ENCODE assay signal across 14 cellular contexts in the genomic region with DNA sequence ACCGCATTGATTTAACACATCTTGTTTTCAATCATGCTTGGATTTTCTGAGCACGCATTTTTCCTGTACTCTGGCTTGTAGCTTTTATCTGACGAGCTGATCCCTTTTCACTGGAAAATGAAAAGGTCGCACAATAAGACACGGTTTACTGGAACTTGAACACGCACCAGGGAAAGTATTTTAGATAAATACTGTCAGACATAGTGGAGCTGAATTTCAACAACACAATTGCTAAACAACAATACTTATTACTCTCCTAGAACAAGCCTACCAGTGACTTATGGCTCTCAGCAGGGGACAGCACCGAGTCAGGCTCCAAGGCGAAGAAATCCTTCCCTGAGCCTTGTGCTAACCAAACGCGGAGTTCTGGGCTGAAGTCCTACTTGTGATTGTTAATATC.
DNase-seq lines count a peak whose midpoint lies in the region; ATAC-seq, FAIRE-seq and TF ChIP-seq lines count a peak whose summit lies in the region.
"Had no signal": no experiment of that assay in that cellular context is flagged by ENCODE, and none has a peak within 500 bp of the region (broad histone marks: within the 10 kb centered on the region; RNA-seq: fewer than 3 reads in every experiment).

No MANE protein-coding gene starts in this region.

- peaks cover 3% of the 10 kb centered on the region for H3K27me3 Mint-ChIP-seq in activated naive CD4-positive, alpha-beta T cell treated with anti-CD3 and anti-CD28 coated beads, Interleukin-2, amount 10 ng/mL, durations not matched to agents 7 days and 5 days

- no peak overlapping the region for H2AK5ac ChIP-seq in neuronal stem cell (ENCODE audit: low read depth, low read length)

- DNase-seq in GM19239 (ENCODE audit: insufficient read length, low spot score) = no peak
- DNase-seq in ascending aorta (ENCODE audit: low spot score in 2 of 2) = peak in 1 of 2 donors; percentile 68
- peak; percentile 27 for DNase-seq in left ventricle myocardium superior
- no peak for DNase-seq in thoracic aorta (ENCODE audit: low spot score)
- DNase-seq in neuronal stem cell (ENCODE audit: low spot score) = no peak
- no peak for DNase-seq in SKM-1 (lab: John Stamatoyannopoulos, UW; ENCODE audit: unreplicated experiment)
- DNase-seq in head of caudate nucleus = no peak
- DNase-seq in activated naive CD4-positive, alpha-beta T cell treated with anti-CD3 and anti-CD28 coated beads, Interleukin-2, amount 10 ng/mL, durations not matched to agents 7 days and 5 days = no peak
- DNase-seq: Caco-2, glutamatergic neuron, left lung, NCI-H187, nephron progenitor cell, SJCRH30 had no signal

- H3K4me1 ChIP-seq in ascending aorta = peaks cover 3 to 20% of the 10 kb centered on the region in 2 donors
- H3K4me1 ChIP-seq in thoracic aorta (ENCODE audit: control insufficient read depth in 1 of 2, low read depth in 2 of 2) = peaks cover 14 to 36% of the 10 kb centered on the region in 2 donors
- H3K4me1 ChIP-seq in neuronal stem cell (ENCODE audit: control insufficient read depth in 2 of 2, insufficient read depth in 1 of 2, low read depth in 1 of 2, low read length in 2 of 2) = peaks cover 4 to 5% of the 10 kb centered on the region in 2 donors
- H3K4me1 ChIP-seq: Caco-2, left lung had no signal

- H3K4me1 Mint-ChIP-seq in activated naive CD4-positive, alpha-beta T cell treated with anti-CD3 and anti-CD28 coated beads, Interleukin-2, amount 10 ng/mL, durations not matched to agents 7 days and 5 days = no peaks in the 10 kb centered on the region

- H2BK120ac ChIP-seq in neuronal stem cell (ENCODE audit: low read depth, low read length) = no peak overlapping the region

- H3K14ac ChIP-seq in neuronal stem cell (ENCODE audit: low read length) = no peak overlapping the region

- H2AFZ ChIP-seq in neuronal stem cell (ENCODE audit: low read length) = no peak overlapping the region

- H3K9me3 Mint-ChIP-seq in activated naive CD4-positive, alpha-beta T cell treated with anti-CD3 and anti-CD28 coated beads, Interleukin-2, amount 10 ng/mL, durations not matched to agents 7 days and 5 days = no peaks in the 10 kb centered on the region
- H3K9me3 Mint-ChIP-seq: nephron progenitor cell had no signal

- H3K4me3 Mint-ChIP-seq in activated naive CD4-positive, alpha-beta T cell treated with anti-CD3 and anti-CD28 coated beads, Interleukin-2, amount 10 ng/mL, durations not matched to agents 7 days and 5 days = no peak overlapping the region
- H3K4me3 Mint-ChIP-seq: nephron progenitor cell had no signal

- no peak overlapping the region for H2BK5ac ChIP-seq in neuronal stem cell (ENCODE audit: low read length)

- no peak overlapping the region for H3K9ac ChIP-seq in neuronal stem cell (ENCODE audit: low read depth, low read length, poor library complexity)

- peak; percentile 31 for FAIRE-seq in GM19239 (lab: Jason Lieb, UNC)

- H3K18ac ChIP-seq in neuronal stem cell (ENCODE audit: low read length) = no peak overlapping the region

- no peak overlapping the region for H4K91ac ChIP-seq in neuronal stem cell (ENCODE audit: low read depth, low read length, poor library complexity)

- H3K9me3 ChIP-seq in ascending aorta (no peaks in the 10 kb centered on the region), thoracic aorta (no peaks in the 10 kb centered on the region), neuronal stem cell (replicated peaks in 1 of 2; ENCODE audit: control insufficient read depth in 2 of 2, insufficient read depth in 1 of 2, low read depth in 1 of 2, low read length in 2 of 2) (no peaks in the 10 kb centered on the region)
- H3K9me3 ChIP-seq: Caco-2, left lung, SJCRH30 had no signal

- WGBS in neuronal stem cell (ENCODE audit: extremely low coverage in 2 of 2, insufficient read length in 2 of 2, insufficient replicate concordance in 1 of 2), 2 donors = no CpG with 5 or more reads among the region's 10 CpGs

- CTCF ChIA-PET in activated naive CD4-positive, alpha-beta T cell treated with anti-CD3 and anti-CD28 coated beads, Interleukin-2, amount 10 ng/mL, durations not matched to agents 7 days and 5 days (lab: Charles Lee) = interaction anchor here (1.1 kb wide), 1 partner anchor 44 kb away, joined by 3 read pairs; no protein-coding TSS in a partner anchor

- H4K8ac ChIP-seq in neuronal stem cell (ENCODE audit: low read depth, low read length) = no peak overlapping the region

- no peak overlapping the region for H2BK15ac ChIP-seq in neuronal stem cell (ENCODE audit: low read length)

- H3K4me2 ChIP-seq in neuronal stem cell (ENCODE audit: insufficient read depth, low read length, poor library complexity, severe bottlenecking) = no peak overlapping the region

- no peak overlapping the region for H3K23ac ChIP-seq in neuronal stem cell (ENCODE audit: low read depth, low read length, poor library complexity)

- no peaks in the 10 kb centered on the region for H3K36me3 Mint-ChIP-seq in activated naive CD4-positive, alpha-beta T cell treated with anti-CD3 and anti-CD28 coated beads, Interleukin-2, amount 10 ng/mL, durations not matched to agents 7 days and 5 days

- ATAC-seq in left ventricle myocardium superior (peak; percentile 70), thoracic aorta (ENCODE audit: insufficient number of reproducible peaks, low FRiP score, low read depth) (no peak)
- ATAC-seq: left lung had no signal

- no peak overlapping the region for H2BK12ac ChIP-seq in neuronal stem cell (ENCODE audit: low read length)

- no peak overlapping the region for H3K27ac Mint-ChIP-seq in activated naive CD4-positive, alpha-beta T cell treated with anti-CD3 and anti-CD28 coated beads, Interleukin-2, amount 10 ng/mL, durations not matched to agents 7 days and 5 days
- H3K27ac Mint-ChIP-seq: nephron progenitor cell had no signal

- H3K36me3 ChIP-seq in ascending aorta = no peaks in the 10 kb centered on the region
- no peaks in the 10 kb centered on the region for H3K36me3 ChIP-seq in thoracic aorta
- H3K36me3 ChIP-seq in neuronal stem cell (replicated peaks in 1 of 2; ENCODE audit: control insufficient read depth in 2 of 2, insufficient read depth in 2 of 2, low read length in 2 of 2) = no peaks in the 10 kb centered on the region
- H3K36me3 ChIP-seq: left lung, SJCRH30 had no signal

- H3K27ac ChIP-seq in ascending aorta (peak overlapping the region; percentile 15 to 30), thoracic aorta (peak overlapping the region; percentile 2 to 23), neuronal stem cell (replicated peaks; ENCODE audit: low read length) (no peak overlapping the region)
- H3K27ac ChIP-seq: left lung, SJCRH30 had no signal

- no peaks in the 10 kb centered on the region for H3K79me1 ChIP-seq in neuronal stem cell (ENCODE audit: low read depth, low read length)

- intact Hi-C loops in ascending aorta (cut with DNase I) = loop anchor here (5.0 kb wide), 1 partner anchor 38 kb away; no protein-coding TSS in a partner anchor
- intact Hi-C loops in left ventricle myocardium superior (cut with micrococcal nuclease) = no loop called here
- intact Hi-C loops in head of caudate nucleus (cut with DNase I) = no loop called here

- no peak overlapping the region for H3K4ac ChIP-seq in neuronal stem cell (ENCODE audit: low read length)

- no peaks in the 10 kb centered on the region for H3K27me3 ChIP-seq in ascending aorta
- H3K27me3 ChIP-seq in thoracic aorta (replicated peaks; ENCODE audit: insufficient read depth) = no peaks in the 10 kb centered on the region
- no peaks in the 10 kb centered on the region for H3K27me3 ChIP-seq in neuronal stem cell (ENCODE audit: control insufficient read depth in 3 of 3, insufficient read depth in 3 of 3, low read depth in 1 of 3, low read length in 3 of 3)
- H3K27me3 ChIP-seq: left lung, SJCRH30 had no signal

- TF ChIP-seq CTCF in ascending aorta (IDR thresholded peaks at IDR 0.05) (peak; percentile 29 to 64 (median 45)), thoracic aorta (IDR thresholded peaks at IDR 0.05) (peak; percentile 32)

- H3K4me3 ChIP-seq in ascending aorta (peak overlapping the region in 1 of 2 donors; percentile 13), thoracic aorta (no peak overlapping the region), neuronal stem cell (ENCODE audit: low read length in 2 of 2) (no peak overlapping the region)
- H3K4me3 ChIP-seq: left lung, SJCRH30 had no signal
